ENCODE assay signal across 9 cellular contexts in genomic region chr1:230753586-230754251, GRCh38. TPM values are rescaled to one million over a fixed set of nuclear protein-coding genes. Genes with fewer than 3 reads are reported as not detected.
DNase-seq lines count a peak whose midpoint lies in the region; ATAC-seq, FAIRE-seq and TF ChIP-seq lines count a peak whose summit lies in the region.
"Had no signal": no experiment of that assay in that cellular context is flagged by ENCODE, and none has a peak within 500 bp of the region (broad histone marks: within the 10 kb centered on the region; RNA-seq: fewer than 3 reads in every experiment).

No MANE protein-coding gene starts in this region.

- H3K4me1 ChIP-seq in adrenal gland (replicated peaks in 1 of 2) (peaks cover 16 to 21% of the 10 kb centered on the region in 2 donors), iPS-20b (ENCODE audit: insufficient read depth, low read length) (peaks cover 25% of the 10 kb centered on the region; the same call in 1 of the 2 replicates)

- DNase-seq in NCI-H187 treated with DMSO at 0.1 percent for 48 hours (lab: John Stamatoyannopoulos, UW) (peak; percentile 18), adrenal gland (peak in 4 of 7 donors; percentile 43 to 68 (median 54)), urothelium cell line (ENCODE audit: low spot score) (no peak)
- DNase-seq in stimulated activated CD4-positive, alpha-beta T cell treated with anti-CD3 and anti-CD28 coated beads, Interleukin-4, amount 100 ng/mL, for 1 hour, result peak; percentile 23

- H3K9ac ChIP-seq in iPS-20b (ENCODE audit: low read depth, low read length), result peak overlapping the region; percentile 76; the same call in 1 of the 2 replicates

- 40 to 61% (median 51%) methylated on average over 24 of the region's 24 CpGs for WGBS in adrenal gland, 4 donors

- H3K4me3 ChIP-seq in adrenal gland (no peak overlapping the region), iPS-20b (ENCODE audit: low read length) (peak overlapping the region; percentile 60)

- H3K27ac ChIP-seq in adrenal gland (peak overlapping the region in 2 of 5 donors; percentile 40 to 71), iPS-20b (ENCODE audit: low read length) (peak overlapping the region; percentile 69)

- TF ChIP-seq POLR2A in adrenal gland (IDR thresholded peaks at IDR 0.05), result no peak

- no peaks in the 10 kb centered on the region for H3K9me3 ChIP-seq in adrenal gland (replicated peaks in 1 of 3)
- no peaks in the 10 kb centered on the region for H3K9me3 ChIP-seq in iPS-20b (ENCODE audit: insufficient read depth, low read depth, low read length)

- intact Hi-C loops in adrenal gland (cut with DNase I), result no loop called here

- peak; percentile 61 for ATAC-seq in GM19035 (IDR thresholded peaks at IDR 0.05; ENCODE audit: unreplicated experiment)
- no peak for ATAC-seq in GM18907 (IDR thresholded peaks at IDR 0.05; ENCODE audit: unreplicated experiment)
- ATAC-seq in HG03342 (IDR thresholded peaks at IDR 0.05; ENCODE audit: unreplicated experiment), result no peak

- no peak for TF ChIP-seq CTCF in adrenal gland (IDR thresholded peaks at IDR 0.05)

- no peak for FAIRE-seq in urothelium cell line (lab: Jason Lieb, UNC)

- H3K27me3 ChIP-seq in adrenal gland (no peaks in the 10 kb centered on the region), iPS-20b (ENCODE audit: insufficient read depth, low read length) (no peaks in the 10 kb centered on the region)

- H3K36me3 ChIP-seq in adrenal gland (replicated peaks in 1 of 2) (no peaks in the 10 kb centered on the region), iPS-20b (ENCODE audit: insufficient read depth, low read depth, low read length) (no peaks in the 10 kb centered on the region)

RNA-seq across cellular contexts. Expression of gene CAPN9, which starts 6.5 kb away (rescaled TPM):
- total RNA-seq in adrenal gland, result 1 to 10 TPM in 4 of 8 donors, under 1 TPM in 3, not detected in 1; 0.48 to 2.5 (median 1.2) TPM
- polyA plus RNA-seq in adrenal gland, result 1 to 10 TPM in 1 of 3 donors, under 1 TPM in 1, not detected in 1; 0.64 to 5.1 TPM
- total RNA-seq: myocyte had no signal

RNA-seq across cellular contexts. Expression of gene AGT, which starts 39.8 kb away (rescaled TPM):
- 100 to 1,000 TPM in 1 of 8 donors, 10 to 100 TPM in 5, 1 to 10 TPM in 2; 6.5 to 103 (median 18.7) TPM for total RNA-seq in adrenal gland
- polyA plus RNA-seq in adrenal gland, result 10 to 100 TPM in 2 of 3 donors, 1 to 10 TPM in 1; 6.3 to 20.9 (median 13.0) TPM
